12 cellular contexts compared by ENCODE assay signal in the genomic region with DNA sequence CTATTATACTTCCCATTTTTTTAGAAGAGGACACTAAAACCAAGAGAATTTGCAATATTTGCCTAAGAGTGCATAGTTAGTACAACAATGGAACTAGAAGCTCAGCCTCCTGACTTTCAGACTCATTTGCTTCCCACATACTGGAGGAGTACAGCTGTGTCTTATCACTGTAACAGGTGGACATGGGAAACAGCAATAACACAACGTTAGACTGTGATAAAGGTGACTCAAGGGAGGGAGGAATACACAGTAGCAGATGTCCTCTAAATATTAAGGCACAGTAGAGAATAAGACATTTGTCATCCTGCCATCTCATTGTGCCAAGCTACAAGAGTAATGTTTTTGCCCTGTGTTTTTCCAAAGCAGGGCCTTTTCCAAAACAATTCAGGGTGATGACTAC.
"Had no signal": no experiment of that assay in that cellular context is flagged by ENCODE, and none has a peak within 500 bp of the region (broad histone marks: within the 10 kb centered on the region; RNA-seq: fewer than 3 reads in every experiment).

No MANE protein-coding gene starts in this region.

- H3K27me3 ChIP-seq: body of pancreas, transverse colon had no signal

- H3K9me3 ChIP-seq: body of pancreas, transverse colon had no signal

- ATAC-seq: body of pancreas; stimulated activated effector memory CD8-positive, alpha-beta T cell treated with anti-CD3 and anti-CD28 coated beads, Interleukin-12 subunit alpha, Interleukin-12 subunit beta, amount 100 ng/mL, for 72 hours had no signal

- H3K27ac ChIP-seq: body of pancreas, transverse colon had no signal

- H3K36me3 ChIP-seq: transverse colon had no signal

- H3K4me3 ChIP-seq: body of pancreas, transverse colon had no signal

- DNase-seq: activated CD4-positive, alpha-beta T cell treated with anti-CD3 and anti-CD28 coated beads, Interleukin-2, amount 50 U/mL, for 4 hours; activated CD4-positive, CD25-positive, alpha-beta regulatory T cell treated with anti-CD3 and anti-CD28 coated beads, Interleukin-2, amount 50 U/mL, for 72 hours; activated naive CD4-positive, alpha-beta T cell treated with anti-CD3 and anti-CD28 coated beads, Interleukin-2, amount 50 U/mL, for 16 hours; activated T-cell treated with anti-CD3 and anti-CD28 coated beads, Interleukin-2, amount 50 U/mL, for 1 hour; body of pancreas; endodermal cell; islet precursor cell; posterior cingulate gyrus; substantia nigra; SW 1271; transverse colon had no signal
